ENCODE assay signal across 8 cellular contexts in genomic region chr12:46342562-46343033, GRCh38. TPM values are rescaled to one million over a fixed set of nuclear protein-coding genes. Genes with fewer than 3 reads are reported as not detected.
DNase-seq lines count a peak whose midpoint lies in the region; TF ChIP-seq lines count a peak whose summit lies in the region.

No MANE protein-coding gene starts in this region.

- no peaks in the 10 kb centered on the region for H3K27me3 ChIP-seq in thyroid gland

- H3K9me3 Mint-ChIP-seq in T-helper 2 cell treated with Interferon-gamma antibody and Interleukin-4, amounts not matched to agents 5 μg/mL and 100 μg/mL, for 36 hours: no peaks in the 10 kb centered on the region

- H3K36me3 ChIP-seq in thyroid gland: no peaks in the 10 kb centered on the region

- DNase-seq in activated CD4-positive, alpha-beta T cell treated with anti-CD3 and anti-CD28 coated beads for 4 hours: peak; percentile 23 to 38
- DNase-seq in activated CD4-positive, alpha-beta T cell treated with anti-CD3 and anti-CD28 coated beads for 48 hours: no peak
- DNase-seq in NB4 (ENCODE audit: low read depth) (peak; percentile 60), amniotic epithelial cell (ENCODE audit: low read depth) (peak; percentile 68), iris pigment epithelial cell (ENCODE audit: low read depth) (peak; percentile 62), thyroid gland (peak in 1 of 2 donors; percentile 6), retina (no peak)
- DNase-seq in T-helper 2 cell treated with Interferon-gamma antibody and Interleukin-4, amounts not matched to agents 5 μg/mL and 100 μg/mL, for 36 hours (ENCODE audit: low spot score): no peak

- no peaks in the 10 kb centered on the region for H3K9me3 ChIP-seq in thyroid gland

- intact Hi-C loops in thyroid gland (cut with DNase I): no loop called here

- H3K27me3 Mint-ChIP-seq in T-helper 2 cell treated with Interferon-gamma antibody and Interleukin-4, amounts not matched to agents 5 μg/mL and 100 μg/mL, for 36 hours (ENCODE audit: low read depth): peaks cover 20% of the 10 kb centered on the region

- no peak overlapping the region for H3K4me3 ChIP-seq in NB4 (ENCODE audit: low read depth, low read length)
- H3K4me3 ChIP-seq in thyroid gland (replicated peaks in 1 of 3): no peak overlapping the region

- TF ChIP-seq POLR2A in NB4 (IDR thresholded peaks at IDR 0.05; ENCODE audit: extremely low read depth, insufficient read length) (no peak), thyroid gland (IDR thresholded peaks at IDR 0.05) (no peak)

- 57 to 67% methylated on average over 3 of the region's 3 CpGs for WGBS in thyroid gland, 2 donors

- no peak overlapping the region for H3K27ac ChIP-seq in thyroid gland

- H3K4me1 Mint-ChIP-seq in T-helper 2 cell treated with Interferon-gamma antibody and Interleukin-4, amounts not matched to agents 5 μg/mL and 100 μg/mL, for 36 hours (ENCODE audit: low read depth): peaks cover 9% of the 10 kb centered on the region

- H3K27ac Mint-ChIP-seq in T-helper 2 cell treated with Interferon-gamma antibody and Interleukin-4, amounts not matched to agents 5 μg/mL and 100 μg/mL, for 36 hours: no peak overlapping the region

- H3K4me1 ChIP-seq in thyroid gland: no peaks in the 10 kb centered on the region

- H3K36me3 Mint-ChIP-seq in T-helper 2 cell treated with Interferon-gamma antibody and Interleukin-4, amounts not matched to agents 5 μg/mL and 100 μg/mL, for 36 hours (ENCODE audit: low read depth): no peaks in the 10 kb centered on the region

- TF ChIP-seq CTCF in NB4 (IDR thresholded peaks at IDR 0.05; ENCODE audit: low read depth, low read length) (peak; percentile 49), thyroid gland (IDR thresholded peaks at IDR 0.05) (peak in 4 of 6 experiments; percentile 50 to 69 (median 62))

- H3K4me3 Mint-ChIP-seq in T-helper 2 cell treated with Interferon-gamma antibody and Interleukin-4, amounts not matched to agents 5 μg/mL and 100 μg/mL, for 36 hours: no peak overlapping the region

RNA-seq across cellular contexts. Expression of gene SLC38A2, which starts 30.0 kb away (rescaled TPM):
- 100 to 1,000 TPM; 210 to 460 (median 314) TPM for total RNA-seq in thyroid gland

Comparison
In these comparisons a context has a peak if more than half of its experiments do, and no peak if none do; other contexts are left out.
1. DNase-seq: peak in activated CD4-positive, alpha-beta T cell treated with anti-CD3 and anti-CD28 coated beads for 4 hours (2 of 2), NB4 (single experiment), amniotic epithelial cell (single experiment) and iris pigment epithelial cell (single experiment); none in activated CD4-positive, alpha-beta T cell treated with anti-CD3 and anti-CD28 coated beads for 48 hours (single experiment), retina (single experiment) and T-helper 2 cell treated with Interferon-gamma antibody and Interleukin-4, amounts not matched to agents 5 μg/mL and 100 μg/mL, for 36 hours (single experiment).